11 cellular contexts compared by ENCODE assay signal in genomic region chr6:90144396-90144795, GRCh38.
DNase-seq lines count a peak whose midpoint lies in the region; ATAC-seq and TF ChIP-seq lines count a peak whose summit lies in the region.
"Had no signal": no experiment of that assay in that cellular context is flagged by ENCODE, and none has a peak within 500 bp of the region (broad histone marks: within the 10 kb centered on the region; RNA-seq: fewer than 3 reads in every experiment).

No MANE protein-coding gene starts in this region.

- peak overlapping the region; percentile 64 for H3K4me3 Mint-ChIP-seq in activated T-helper 17 cell treated with anti-CD3 and anti-CD28 coated beads, Interleukin-2, amount 50 U/mL, for 72 hours
- H3K4me3 Mint-ChIP-seq: T-helper 17 cell had no signal

- H3K4me3 ChIP-seq in coronary artery, result no peak overlapping the region

- DNase-seq in stimulated activated CD4-positive, alpha-beta T cell treated with anti-CD3 and anti-CD28 coated beads, Interleukin-1b, Interleukin-23, amount 100 ng/mL, for 48 hours, result peak; percentile 69
- no peak for DNase-seq in RPMI8226
- no peak for DNase-seq in foreskin melanocyte
- no peak for DNase-seq in coronary artery (ENCODE audit: low spot score)
- DNase-seq in islet precursor cell, result no peak
- DNase-seq: NCI-H1436 treated with DMSO at 0.1 percent for 48 hours, right cardiac atrium, T-helper 17 cell had no signal

- peaks cover 20% of the 10 kb centered on the region for H3K36me3 Mint-ChIP-seq in activated T-helper 17 cell treated with anti-CD3 and anti-CD28 coated beads, Interleukin-2, amount 50 U/mL, for 72 hours (ENCODE audit: low read depth)

- peaks cover 35% of the 10 kb centered on the region for H3K4me1 Mint-ChIP-seq in activated T-helper 17 cell treated with anti-CD3 and anti-CD28 coated beads, Interleukin-2, amount 50 U/mL, for 72 hours

- H3K27me3 Mint-ChIP-seq in activated T-helper 17 cell treated with anti-CD3 and anti-CD28 coated beads, Interleukin-2, amount 50 U/mL, for 72 hours, result no peaks in the 10 kb centered on the region

- H3K9me3 Mint-ChIP-seq in activated T-helper 17 cell treated with anti-CD3 and anti-CD28 coated beads, Interleukin-2, amount 50 U/mL, for 72 hours, result peaks cover 4% of the 10 kb centered on the region

- H3K27ac ChIP-seq in coronary artery, result no peak overlapping the region

- H3K27ac Mint-ChIP-seq in activated T-helper 17 cell treated with anti-CD3 and anti-CD28 coated beads, Interleukin-2, amount 50 U/mL, for 72 hours, result peak overlapping the region; percentile 86
- H3K27ac Mint-ChIP-seq: T-helper 17 cell had no signal

- peak; percentile 67 for ATAC-seq in GM19351 (IDR thresholded peaks at IDR 0.05; ENCODE audit: unreplicated experiment)
- ATAC-seq in HG02642 (IDR thresholded peaks at IDR 0.05; ENCODE audit: poor library complexity, unreplicated experiment), result peak; percentile 77
- peak; percentile 88 for ATAC-seq in activated T-helper 17 cell treated with anti-CD3 and anti-CD28 coated beads, Interleukin-2, amount 50 U/mL, for 72 hours (replicated peaks)
- ATAC-seq: right cardiac atrium, T-helper 17 cell had no signal

- no peak for TF ChIP-seq CTCF in coronary artery (IDR thresholded peaks at IDR 0.05)
